In genomic region chr16:56681939-56682702, GRCh38 we compare ENCODE assay signal across 7 cellular contexts. TPM values are rescaled to one million over a fixed set of nuclear protein-coding genes. Genes with fewer than 3 reads are reported as not detected.
DNase-seq lines count a peak whose midpoint lies in the region; ATAC-seq and TF ChIP-seq lines count a peak whose summit lies in the region.

TSS of gene MT1X (plus strand) at chr16:56682470. CDS start at chr16:56682541, 71 bp downstream.

- intact Hi-C loops in ascending aorta (cut with DNase I), result loop anchor here (2.0 kb wide), 2 partner anchors 49 to 73 kb away; partner anchors contain the start of genes MT1M and MT2A

- H3K27ac Mint-ChIP-seq in T-helper 2 cell treated with Interferon-gamma antibody and Interleukin-4, amounts not matched to agents 5 μg/mL and 100 μg/mL, for 36 hours, result peak within 1 kb of the TSS; percentile 92

- peaks cover 3% of the 10 kb centered on the region for H3K36me3 Mint-ChIP-seq in T-helper 2 cell treated with Interferon-gamma antibody and Interleukin-4, amounts not matched to agents 5 μg/mL and 100 μg/mL, for 36 hours (ENCODE audit: low read depth)

- peak within 1 kb of the TSS; percentile 96 for H3K4me3 Mint-ChIP-seq in T-helper 2 cell treated with Interferon-gamma antibody and Interleukin-4, amounts not matched to agents 5 μg/mL and 100 μg/mL, for 36 hours

- peak within 1 kb of the TSS; percentile 83 to 88 for H3K27ac ChIP-seq in ascending aorta

- TF ChIP-seq CTCF in ascending aorta (IDR thresholded peaks at IDR 0.05), result no peak

- peaks cover 0 to 7% of the 10 kb centered on the region in 2 donors for H3K36me3 ChIP-seq in ascending aorta

- ATAC-seq in GM18502 (IDR thresholded peaks at IDR 0.05; ENCODE audit: poor library complexity, unreplicated experiment) (peak; percentile 99), HG02885 (IDR thresholded peaks at IDR 0.05; ENCODE audit: poor library complexity, unreplicated experiment) (peak; percentile 99)

- no peaks in the 10 kb centered on the region for H3K27me3 ChIP-seq in ascending aorta

- H3K9me3 Mint-ChIP-seq in T-helper 2 cell treated with Interferon-gamma antibody and Interleukin-4, amounts not matched to agents 5 μg/mL and 100 μg/mL, for 36 hours, result peaks cover 4% of the 10 kb centered on the region

- DNase-seq in NCI-H187 treated with DMSO at 0.1 percent for 48 hours (lab: John Stamatoyannopoulos, UW) (peak; percentile 7), ascending aorta (ENCODE audit: low spot score in 2 of 2) (peak; percentile 81 to 97), hepatic stellate cell (ENCODE audit: low spot score) (peak; percentile 90), retina (peak; percentile 91)
- peak; percentile 89 for DNase-seq in T-helper 2 cell treated with Interferon-gamma antibody and Interleukin-4, amounts not matched to agents 5 μg/mL and 100 μg/mL, for 36 hours (ENCODE audit: low spot score)

- peaks cover 0 to 26% of the 10 kb centered on the region in 2 donors for H3K4me1 ChIP-seq in ascending aorta

- H3K4me3 ChIP-seq in ascending aorta, result peak within 1 kb of the TSS; percentile 71 to 85

- no peaks in the 10 kb centered on the region for H3K27me3 Mint-ChIP-seq in T-helper 2 cell treated with Interferon-gamma antibody and Interleukin-4, amounts not matched to agents 5 μg/mL and 100 μg/mL, for 36 hours (ENCODE audit: low read depth)

- no peaks in the 10 kb centered on the region for H3K9me3 ChIP-seq in ascending aorta

- peaks cover 16% of the 10 kb centered on the region for H3K4me1 Mint-ChIP-seq in T-helper 2 cell treated with Interferon-gamma antibody and Interleukin-4, amounts not matched to agents 5 μg/mL and 100 μg/mL, for 36 hours (ENCODE audit: low read depth)

RNA-seq across cellular contexts. Expression of gene MT1X, which starts in this region (rescaled TPM):
- total RNA-seq in ascending aorta, result 2,291 TPM

Comparison
In these comparisons a context has a peak if more than half of its experiments do, and no peak if none do; other contexts are left out.
1. Peak in every context shown above with its lines: DNase-seq, ATAC-seq, H3K4me3 ChIP-seq and H3K27ac ChIP-seq.
2. DNase-seq: peak in every context shown above with its lines; median percentile 91 in retina; 90 in hepatic stellate cell; 89 in T-helper 2 cell treated with Interferon-gamma antibody and Interleukin-4, amounts not matched to agents 5 μg/mL and 100 μg/mL, for 36 hours; 89 in ascending aorta; 7 in NCI-H187 treated with DMSO at 0.1 percent for 48 hours.